1 cellular context compared by ENCODE assay signal in the genomic region with DNA sequence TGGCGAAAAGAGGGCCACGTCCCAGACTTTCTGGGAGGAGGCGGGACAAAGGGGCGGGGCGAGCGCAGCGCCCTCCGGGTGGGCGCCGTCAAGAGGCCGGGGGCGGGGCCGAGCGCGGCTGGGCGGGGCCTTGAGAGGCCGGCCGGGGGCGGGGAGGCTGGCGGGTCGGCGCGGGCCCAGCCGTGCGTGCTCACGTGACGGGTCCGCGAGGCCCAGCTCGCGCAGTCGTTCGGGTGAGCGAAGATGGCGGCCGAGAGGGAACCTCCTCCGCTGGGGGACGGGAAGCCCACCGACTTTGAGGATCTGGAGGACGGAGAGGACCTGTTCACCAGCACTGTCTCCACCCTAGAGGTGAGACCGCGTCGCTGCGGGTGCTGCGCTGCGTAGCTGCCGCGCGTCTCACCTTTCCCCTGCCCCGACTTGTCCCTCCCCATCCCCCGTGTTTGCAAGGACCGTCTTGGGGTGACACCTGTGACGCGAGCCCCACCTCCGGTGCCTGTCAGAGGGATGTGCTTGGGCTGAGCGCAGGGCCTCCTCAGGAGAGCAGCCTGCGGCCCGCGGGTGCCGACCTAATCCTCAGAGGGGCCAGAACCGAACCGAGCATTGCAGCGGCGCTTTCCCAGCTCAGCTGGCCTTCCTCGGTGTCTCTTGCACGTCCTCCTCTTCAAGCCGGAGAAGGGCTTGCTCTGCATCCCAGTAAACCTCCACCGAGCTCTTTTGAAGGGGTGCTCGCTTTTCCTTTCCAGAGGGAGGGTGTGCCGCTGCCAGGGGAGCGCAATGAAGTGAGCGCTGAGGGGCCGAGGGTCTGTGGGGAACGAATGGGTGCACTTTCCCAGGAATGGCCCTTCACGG.
TF ChIP-seq lines count a peak whose summit lies in the region.

A gene with protein sequence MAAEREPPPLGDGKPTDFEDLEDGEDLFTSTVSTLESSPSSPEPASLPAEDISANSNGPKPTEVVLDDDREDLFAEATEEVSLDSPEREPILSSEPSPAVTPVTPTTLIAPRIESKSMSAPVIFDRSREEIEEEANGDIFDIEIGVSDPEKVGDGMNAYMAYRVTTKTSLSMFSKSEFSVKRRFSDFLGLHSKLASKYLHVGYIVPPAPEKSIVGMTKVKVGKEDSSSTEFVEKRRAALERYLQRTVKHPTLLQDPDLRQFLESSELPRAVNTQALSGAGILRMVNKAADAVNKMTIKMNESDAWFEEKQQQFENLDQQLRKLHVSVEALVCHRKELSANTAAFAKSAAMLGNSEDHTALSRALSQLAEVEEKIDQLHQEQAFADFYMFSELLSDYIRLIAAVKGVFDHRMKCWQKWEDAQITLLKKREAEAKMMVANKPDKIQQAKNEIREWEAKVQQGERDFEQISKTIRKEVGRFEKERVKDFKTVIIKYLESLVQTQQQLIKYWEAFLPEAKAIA (plus strand): TSS at position 220 of the 852 bp plus-strand sequence. CDS start 24 bp downstream, at position 244.

TF ChIP-seq in HepG2, 621 proteins besides CTCF, POLR2A, EP300 and RAD21 (continued from another document and continues in another):
- TF ChIP-seq ZBTB10 (CRISPR knock-in tag; IDR thresholded peaks at IDR 0.05; ENCODE audit: borderline replicate concordance) = peak; percentile 40; the same call in 1 of the 2 replicates
- TF ChIP-seq SNAPC4 (CRISPR knock-in tag; IDR thresholded peaks at IDR 0.05) = no peak
- no peak for TF ChIP-seq ZNF3 (CRISPR knock-in tag; IDR thresholded peaks at IDR 0.05)
- peak; percentile 73; the same call in 1 of the 2 replicates for TF ChIP-seq ZBTB43 (CRISPR knock-in tag; conservative IDR thresholded peaks at IDR 0.05)
- peak; percentile 87 for TF ChIP-seq TFE3 (CRISPR knock-in tag; IDR thresholded peaks at IDR 0.05)
- no peak for TF ChIP-seq ZFAT (CRISPR knock-in tag; conservative IDR thresholded peaks at IDR 0.05)
- peak; percentile 89; the same call in 1 of the 2 replicates for TF ChIP-seq ZSCAN31 (CRISPR knock-in tag; IDR thresholded peaks at IDR 0.05; ENCODE audit: low read depth)
- TF ChIP-seq ZSCAN21 (CRISPR knock-in tag; IDR thresholded peaks at IDR 0.05; ENCODE audit: borderline replicate concordance) = 0 out of 2 replicates have a peak, but pooled peaks have one; percentile 46
- TF ChIP-seq, protein P1, sequence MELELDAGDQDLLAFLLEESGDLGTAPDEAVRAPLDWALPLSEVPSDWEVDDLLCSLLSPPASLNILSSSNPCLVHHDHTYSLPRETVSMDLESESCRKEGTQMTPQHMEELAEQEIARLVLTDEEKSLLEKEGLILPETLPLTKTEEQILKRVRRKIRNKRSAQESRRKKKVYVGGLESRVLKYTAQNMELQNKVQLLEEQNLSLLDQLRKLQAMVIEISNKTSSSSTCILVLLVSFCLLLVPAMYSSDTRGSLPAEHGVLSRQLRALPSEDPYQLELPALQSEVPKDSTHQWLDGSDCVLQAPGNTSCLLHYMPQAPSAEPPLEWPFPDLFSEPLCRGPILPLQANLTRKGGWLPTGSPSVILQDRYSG (CRISPR knock-in tag; IDR thresholded peaks at IDR 0.05) = no peak
- TF ChIP-seq GATA4 (IDR thresholded peaks at IDR 0.05; ENCODE audit: borderline replicate concordance, low read depth) = 0 out of 2 replicates have a peak, but pooled peaks have one; percentile 17
- no peak for TF ChIP-seq ELF1 (CRISPR knock-in tag; IDR thresholded peaks at IDR 0.05)
- peak; percentile 23; the same call in 1 of the 2 replicates for TF ChIP-seq SP2 (CRISPR knock-in tag; IDR thresholded peaks at IDR 0.05)
- TF ChIP-seq CREB1 (IDR thresholded peaks at IDR 0.05) = peak; percentile 25; the same call in 1 of the 2 replicates
- no peak for TF ChIP-seq CREB1 (CRISPR knock-in tag; IDR thresholded peaks at IDR 0.05)
- 0 out of 2 replicates have a peak, but pooled peaks have one; percentile 12 for TF ChIP-seq ZNF510 (CRISPR knock-in tag; IDR thresholded peaks at IDR 0.05; ENCODE audit: low read depth)
- no peak for TF ChIP-seq GABPA (IDR thresholded peaks at IDR 0.05; ENCODE audit: low read depth, low read length)
- TF ChIP-seq GABPA (CRISPR knock-in tag; IDR thresholded peaks at IDR 0.05; ENCODE audit: low read depth) = no peak
- 0 out of 2 replicates have a peak, but pooled peaks have one; percentile 45 for TF ChIP-seq SP5 (CRISPR knock-in tag; IDR thresholded peaks at IDR 0.05; ENCODE audit: borderline replicate concordance, low read depth)
- TF ChIP-seq ZNF225 (CRISPR knock-in tag; IDR thresholded peaks at IDR 0.05) = no peak
- TF ChIP-seq, protein P2, sequence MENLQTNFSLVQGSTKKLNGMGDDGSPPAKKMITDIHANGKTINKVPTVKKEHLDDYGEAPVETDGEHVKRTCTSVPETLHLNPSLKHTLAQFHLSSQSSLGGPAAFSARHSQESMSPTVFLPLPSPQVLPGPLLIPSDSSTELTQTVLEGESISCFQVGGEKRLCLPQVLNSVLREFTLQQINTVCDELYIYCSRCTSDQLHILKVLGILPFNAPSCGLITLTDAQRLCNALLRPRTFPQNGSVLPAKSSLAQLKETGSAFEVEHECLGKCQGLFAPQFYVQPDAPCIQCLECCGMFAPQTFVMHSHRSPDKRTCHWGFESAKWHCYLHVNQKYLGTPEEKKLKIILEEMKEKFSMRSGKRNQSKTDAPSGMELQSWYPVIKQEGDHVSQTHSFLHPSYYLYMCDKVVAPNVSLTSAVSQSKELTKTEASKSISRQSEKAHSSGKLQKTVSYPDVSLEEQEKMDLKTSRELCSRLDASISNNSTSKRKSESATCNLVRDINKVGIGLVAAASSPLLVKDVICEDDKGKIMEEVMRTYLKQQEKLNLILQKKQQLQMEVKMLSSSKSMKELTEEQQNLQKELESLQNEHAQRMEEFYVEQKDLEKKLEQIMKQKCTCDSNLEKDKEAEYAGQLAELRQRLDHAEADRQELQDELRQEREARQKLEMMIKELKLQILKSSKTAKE (CRISPR knock-in tag; IDR thresholded peaks at IDR 0.05; ENCODE audit: borderline replicate concordance) = no peak
- TF ChIP-seq DDIT3 (CRISPR knock-in tag; IDR thresholded peaks at IDR 0.05) = no peak
- no peak for TF ChIP-seq ZNF879 (CRISPR knock-in tag; IDR thresholded peaks at IDR 0.05)
- TF ChIP-seq NFYC (CRISPR knock-in tag; IDR thresholded peaks at IDR 0.05) = no peak
- peak; percentile 80 for TF ChIP-seq RBFOX2 (IDR thresholded peaks at IDR 0.05; ENCODE audit: low read depth, low read length)
- TF ChIP-seq ZNF598 (CRISPR knock-in tag; IDR thresholded peaks at IDR 0.05; ENCODE audit: borderline replicate concordance) = 0 out of 2 replicates have a peak, but pooled peaks have one; percentile 43
- peak; percentile 93 for TF ChIP-seq HOXA3 (CRISPR knock-in tag; IDR thresholded peaks at IDR 0.05)
- peak; percentile 59; the same call in 1 of the 2 replicates for TF ChIP-seq ZNF563 (CRISPR knock-in tag; IDR thresholded peaks at IDR 0.05)
- TF ChIP-seq ZNF205 (CRISPR knock-in tag; IDR thresholded peaks at IDR 0.05) = 0 out of 2 replicates have a peak, but pooled peaks have one; percentile 14
- TF ChIP-seq ZSCAN20 (CRISPR knock-in tag; IDR thresholded peaks at IDR 0.05; ENCODE audit: borderline replicate concordance) = no peak; the same call in 1 of the 2 replicates
- peak; percentile 50; the same call in 1 of the 2 replicates for TF ChIP-seq NR2C2 (CRISPR knock-in tag; IDR thresholded peaks at IDR 0.05; ENCODE audit: borderline replicate concordance)
- no peak for TF ChIP-seq FOXA1 (IDR thresholded peaks at IDR 0.05)
- no peak for TF ChIP-seq FOXA1 (CRISPR knock-in tag; IDR thresholded peaks at IDR 0.05)
- 0 out of 2 replicates have a peak, but pooled peaks have one; percentile 6 for TF ChIP-seq TOE1 (CRISPR knock-in tag; IDR thresholded peaks at IDR 0.05)
- TF ChIP-seq ZNF121 (CRISPR knock-in tag; IDR thresholded peaks at IDR 0.05) = no peak
- TF ChIP-seq MXD4 (CRISPR knock-in tag; IDR thresholded peaks at IDR 0.05) = peak; percentile 60
- TF ChIP-seq ZNF691 (CRISPR knock-in tag; IDR thresholded peaks at IDR 0.05; ENCODE audit: borderline replicate concordance, low read depth) = peak; percentile 26; the same call in 1 of the 2 replicates
- TF ChIP-seq MAZ (IDR thresholded peaks at IDR 0.05; ENCODE audit: borderline replicate concordance, low read depth, low read length) = peak; percentile 31; the same call in 1 of the 2 replicates
- TF ChIP-seq MAZ (CRISPR knock-in tag; IDR thresholded peaks at IDR 0.05; ENCODE audit: low read depth) = peak; percentile 57
- no peak for TF ChIP-seq ZNF253 (CRISPR knock-in tag; IDR thresholded peaks at IDR 0.05; ENCODE audit: borderline replicate concordance)
- TF ChIP-seq NONO (IDR thresholded peaks at IDR 0.05) = no peak
- TF ChIP-seq NONO (CRISPR knock-in tag; conservative IDR thresholded peaks at IDR 0.05) = peak; percentile 68; the same call in 1 of the 2 replicates
- peak; percentile 89 for TF ChIP-seq ZFY (CRISPR knock-in tag; IDR thresholded peaks at IDR 0.05)
- TF ChIP-seq ZNF251 (CRISPR knock-in tag; IDR thresholded peaks at IDR 0.05) = no peak
- no peak; the same call in 1 of the 2 replicates for TF ChIP-seq SOX5 (CRISPR knock-in tag; IDR thresholded peaks at IDR 0.05; ENCODE audit: borderline replicate concordance)
